In the genomic region with DNA sequence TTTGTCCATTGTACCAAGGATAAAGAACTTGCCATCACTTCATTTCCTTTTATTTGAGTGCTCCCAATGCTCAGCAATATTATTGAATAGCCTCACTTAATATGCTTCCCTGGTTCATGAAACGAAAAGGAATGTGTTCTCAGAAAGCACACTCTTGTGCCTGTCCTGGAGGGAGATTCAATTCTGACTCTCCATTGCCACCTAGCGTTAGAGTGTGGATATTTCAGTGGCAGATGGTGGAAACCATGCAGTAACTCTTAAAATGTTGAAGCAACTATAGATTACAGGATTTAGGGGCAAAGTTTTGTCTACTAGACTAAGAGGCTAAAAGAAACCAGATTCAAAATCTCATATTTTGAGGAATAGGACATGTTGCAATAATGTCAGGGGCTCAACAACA, we compare ENCODE assay signal across 1 cellular context.
TF ChIP-seq lines count a peak whose summit lies in the region.

No MANE protein-coding gene starts in this region.

TF ChIP-seq in GM23338, 12 proteins besides CTCF, POLR2A, EP300 and RAD21 (continued from another document):
- TF ChIP-seq, protein P1, sequence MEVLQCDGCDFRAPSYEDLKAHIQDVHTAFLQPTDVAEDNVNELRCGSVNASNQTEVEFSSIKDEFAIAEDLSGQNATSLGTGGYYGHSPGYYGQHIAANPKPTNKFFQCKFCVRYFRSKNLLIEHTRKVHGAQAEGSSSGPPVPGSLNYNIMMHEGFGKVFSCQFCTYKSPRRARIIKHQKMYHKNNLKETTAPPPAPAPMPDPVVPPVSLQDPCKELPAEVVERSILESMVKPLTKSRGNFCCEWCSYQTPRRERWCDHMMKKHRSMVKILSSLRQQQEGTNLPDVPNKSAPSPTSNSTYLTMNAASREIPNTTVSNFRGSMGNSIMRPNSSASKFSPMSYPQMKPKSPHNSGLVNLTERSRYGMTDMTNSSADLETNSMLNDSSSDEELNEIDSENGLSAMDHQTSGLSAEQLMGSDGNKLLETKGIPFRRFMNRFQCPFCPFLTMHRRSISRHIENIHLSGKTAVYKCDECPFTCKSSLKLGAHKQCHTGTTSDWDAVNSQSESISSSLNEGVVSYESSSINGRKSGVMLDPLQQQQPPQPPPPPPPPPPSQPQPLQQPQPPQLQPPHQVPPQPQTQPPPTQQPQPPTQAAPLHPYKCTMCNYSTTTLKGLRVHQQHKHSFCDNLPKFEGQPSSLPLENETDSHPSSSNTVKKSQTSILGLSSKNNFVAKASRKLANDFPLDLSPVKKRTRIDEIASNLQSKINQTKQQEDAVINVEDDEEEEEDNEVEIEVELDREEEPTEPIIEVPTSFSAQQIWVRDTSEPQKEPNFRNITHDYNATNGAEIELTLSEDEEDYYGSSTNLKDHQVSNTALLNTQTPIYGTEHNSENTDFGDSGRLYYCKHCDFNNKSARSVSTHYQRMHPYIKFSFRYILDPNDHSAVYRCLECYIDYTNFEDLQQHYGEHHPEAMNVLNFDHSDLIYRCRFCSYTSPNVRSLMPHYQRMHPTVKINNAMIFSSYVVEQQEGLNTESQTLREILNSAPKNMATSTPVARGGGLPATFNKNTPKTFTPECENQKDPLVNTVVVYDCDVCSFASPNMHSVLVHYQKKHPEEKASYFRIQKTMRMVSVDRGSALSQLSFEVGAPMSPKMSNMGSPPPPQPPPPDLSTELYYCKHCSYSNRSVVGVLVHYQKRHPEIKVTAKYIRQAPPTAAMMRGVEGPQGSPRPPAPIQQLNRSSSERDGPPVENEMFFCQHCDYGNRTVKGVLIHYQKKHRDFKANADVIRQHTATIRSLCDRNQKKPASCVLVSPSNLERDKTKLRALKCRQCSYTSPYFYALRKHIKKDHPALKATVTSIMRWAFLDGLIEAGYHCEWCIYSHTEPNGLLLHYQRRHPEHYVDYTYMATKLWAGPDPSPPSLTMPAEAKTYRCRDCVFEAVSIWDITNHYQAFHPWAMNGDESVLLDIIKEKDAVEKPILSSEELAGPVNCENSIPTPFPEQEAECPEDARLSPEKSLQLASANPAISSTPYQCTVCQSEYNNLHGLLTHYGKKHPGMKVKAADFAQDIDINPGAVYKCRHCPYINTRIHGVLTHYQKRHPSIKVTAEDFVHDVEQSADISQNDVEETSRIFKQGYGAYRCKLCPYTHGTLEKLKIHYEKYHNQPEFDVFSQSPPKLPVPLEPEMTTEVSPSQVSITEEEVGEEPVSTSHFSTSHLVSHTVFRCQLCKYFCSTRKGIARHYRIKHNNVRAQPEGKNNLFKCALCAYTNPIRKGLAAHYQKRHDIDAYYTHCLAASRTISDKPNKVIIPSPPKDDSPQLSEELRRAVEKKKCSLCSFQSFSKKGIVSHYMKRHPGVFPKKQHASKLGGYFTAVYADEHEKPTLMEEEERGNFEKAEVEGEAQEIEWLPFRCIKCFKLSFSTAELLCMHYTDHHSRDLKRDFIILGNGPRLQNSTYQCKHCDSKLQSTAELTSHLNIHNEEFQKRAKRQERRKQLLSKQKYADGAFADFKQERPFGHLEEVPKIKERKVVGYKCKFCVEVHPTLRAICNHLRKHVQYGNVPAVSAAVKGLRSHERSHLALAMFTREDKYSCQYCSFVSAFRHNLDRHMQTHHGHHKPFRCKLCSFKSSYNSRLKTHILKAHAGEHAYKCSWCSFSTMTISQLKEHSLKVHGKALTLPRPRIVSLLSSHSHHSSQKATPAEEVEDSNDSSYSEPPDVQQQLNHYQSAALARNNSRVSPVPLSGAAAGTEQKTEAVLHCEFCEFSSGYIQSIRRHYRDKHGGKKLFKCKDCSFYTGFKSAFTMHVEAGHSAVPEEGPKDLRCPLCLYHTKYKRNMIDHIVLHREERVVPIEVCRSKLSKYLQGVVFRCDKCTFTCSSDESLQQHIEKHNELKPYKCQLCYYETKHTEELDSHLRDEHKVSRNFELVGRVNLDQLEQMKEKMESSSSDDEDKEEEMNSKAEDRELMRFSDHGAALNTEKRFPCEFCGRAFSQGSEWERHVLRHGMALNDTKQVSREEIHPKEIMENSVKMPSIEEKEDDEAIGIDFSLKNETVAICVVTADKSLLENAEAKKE (CRISPR knock-in tag; IDR thresholded peaks at IDR 0.05), result no peak
- no peak for TF ChIP-seq EZH2phosphoT487 (IDR thresholded peaks at IDR 0.05; ENCODE audit: unreplicated experiment)
- TF ChIP-seq, protein P2, sequence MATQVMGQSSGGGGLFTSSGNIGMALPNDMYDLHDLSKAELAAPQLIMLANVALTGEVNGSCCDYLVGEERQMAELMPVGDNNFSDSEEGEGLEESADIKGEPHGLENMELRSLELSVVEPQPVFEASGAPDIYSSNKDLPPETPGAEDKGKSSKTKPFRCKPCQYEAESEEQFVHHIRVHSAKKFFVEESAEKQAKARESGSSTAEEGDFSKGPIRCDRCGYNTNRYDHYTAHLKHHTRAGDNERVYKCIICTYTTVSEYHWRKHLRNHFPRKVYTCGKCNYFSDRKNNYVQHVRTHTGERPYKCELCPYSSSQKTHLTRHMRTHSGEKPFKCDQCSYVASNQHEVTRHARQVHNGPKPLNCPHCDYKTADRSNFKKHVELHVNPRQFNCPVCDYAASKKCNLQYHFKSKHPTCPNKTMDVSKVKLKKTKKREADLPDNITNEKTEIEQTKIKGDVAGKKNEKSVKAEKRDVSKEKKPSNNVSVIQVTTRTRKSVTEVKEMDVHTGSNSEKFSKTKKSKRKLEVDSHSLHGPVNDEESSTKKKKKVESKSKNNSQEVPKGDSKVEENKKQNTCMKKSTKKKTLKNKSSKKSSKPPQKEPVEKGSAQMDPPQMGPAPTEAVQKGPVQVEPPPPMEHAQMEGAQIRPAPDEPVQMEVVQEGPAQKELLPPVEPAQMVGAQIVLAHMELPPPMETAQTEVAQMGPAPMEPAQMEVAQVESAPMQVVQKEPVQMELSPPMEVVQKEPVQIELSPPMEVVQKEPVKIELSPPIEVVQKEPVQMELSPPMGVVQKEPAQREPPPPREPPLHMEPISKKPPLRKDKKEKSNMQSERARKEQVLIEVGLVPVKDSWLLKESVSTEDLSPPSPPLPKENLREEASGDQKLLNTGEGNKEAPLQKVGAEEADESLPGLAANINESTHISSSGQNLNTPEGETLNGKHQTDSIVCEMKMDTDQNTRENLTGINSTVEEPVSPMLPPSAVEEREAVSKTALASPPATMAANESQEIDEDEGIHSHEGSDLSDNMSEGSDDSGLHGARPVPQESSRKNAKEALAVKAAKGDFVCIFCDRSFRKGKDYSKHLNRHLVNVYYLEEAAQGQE (IDR thresholded peaks at IDR 0.05; ENCODE audit: unreplicated experiment), result no peak
TF ChIP-seq in GM23338: peak in this region for 0.
